ENCODE assay signal across 16 cellular contexts in the genomic region with DNA sequence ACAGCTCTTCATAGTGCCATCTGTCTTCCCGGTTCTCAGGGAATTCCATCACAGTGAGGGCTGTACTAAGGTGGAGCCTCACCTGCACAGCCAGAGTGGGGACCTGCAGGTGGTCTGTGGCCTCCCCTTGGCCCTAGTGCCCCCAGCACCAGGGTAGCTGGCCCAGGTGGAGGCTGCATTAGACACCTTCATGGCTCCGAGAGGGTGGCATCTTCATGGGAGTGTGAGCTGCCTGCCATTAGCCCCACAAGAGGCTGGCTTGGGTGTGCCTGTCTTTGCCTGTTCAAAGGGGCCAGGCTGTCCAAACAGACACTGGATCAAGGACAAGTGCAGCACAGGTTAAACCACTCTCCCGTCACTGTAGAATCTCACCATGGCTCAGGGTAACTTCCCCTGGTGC.
"Had no signal": no experiment of that assay in that cellular context is flagged by ENCODE, and none has a peak within 500 bp of the region (broad histone marks: within the 10 kb centered on the region; RNA-seq: fewer than 3 reads in every experiment).

No MANE protein-coding gene starts in this region.

- H2AFZ ChIP-seq: hepatocyte had no signal

- H3K4me2 ChIP-seq: hepatocyte, smooth muscle cell had no signal

- H3K4me3 ChIP-seq: colonic mucosa, hepatocyte, ovary, smooth muscle cell, tibial artery, upper lobe of left lung, uterus had no signal

- H3K27ac ChIP-seq: colonic mucosa, foreskin keratinocyte, hepatocyte, ovary, tibial artery, upper lobe of left lung, uterus had no signal

- H3K36me3 ChIP-seq: colonic mucosa, ovary, tibial artery, upper lobe of left lung, uterus had no signal

- H3K4me1 ChIP-seq: colonic mucosa, foreskin keratinocyte, tibial artery, upper lobe of left lung, uterus had no signal

- H3K27me3 ChIP-seq: colonic mucosa, hepatocyte, ovary, upper lobe of left lung, uterus had no signal

- DNase-seq: colonic mucosa; dermis blood vessel endothelial cell; endodermal cell; erythroblast; foreskin keratinocyte; kidney glomerular epithelial cell; mammary epithelial cell; naive thymus-derived CD4-positive, alpha-beta T cell; stimulated activated CD4-positive, alpha-beta T cell treated with anti-CD3 and anti-CD28 coated beads, Interleukin-2, amount 100 ng/mL, for 48 hours; stimulated activated naive CD8-positive, alpha-beta T cell treated with anti-CD3 and anti-CD28 coated beads, Interleukin-15, Interleukin-2, amounts not matched to agents 100 U/mL and 50 U/mL, for 24 hours; upper lobe of left lung; uterus had no signal

- H3K9me3 ChIP-seq: colonic mucosa, ovary, tibial artery, uterus had no signal

- H3K79me2 ChIP-seq: hepatocyte had no signal
